Comparison of ENCODE assay signal across 4 cellular contexts in genomic region chr10:47758855-47759254, GRCh38. TPM values are rescaled to one million over a fixed set of nuclear protein-coding genes. Genes with fewer than 3 reads are reported as not detected.
"Had no signal": no experiment of that assay in that cellular context is flagged by ENCODE, and none has a peak within 500 bp of the region (broad histone marks: within the 10 kb centered on the region; RNA-seq: fewer than 3 reads in every experiment).

No MANE protein-coding gene starts in this region.

RNA-seq across cellular contexts. Expression of gene SYT15B, which starts 4.5 kb away (rescaled TPM):
- total RNA-seq: M059J, PC-3, SK-MEL-5 had no signal
- polyA plus RNA-seq: K562 had no signal
